7 cellular contexts compared by ENCODE assay signal in the genomic region with DNA sequence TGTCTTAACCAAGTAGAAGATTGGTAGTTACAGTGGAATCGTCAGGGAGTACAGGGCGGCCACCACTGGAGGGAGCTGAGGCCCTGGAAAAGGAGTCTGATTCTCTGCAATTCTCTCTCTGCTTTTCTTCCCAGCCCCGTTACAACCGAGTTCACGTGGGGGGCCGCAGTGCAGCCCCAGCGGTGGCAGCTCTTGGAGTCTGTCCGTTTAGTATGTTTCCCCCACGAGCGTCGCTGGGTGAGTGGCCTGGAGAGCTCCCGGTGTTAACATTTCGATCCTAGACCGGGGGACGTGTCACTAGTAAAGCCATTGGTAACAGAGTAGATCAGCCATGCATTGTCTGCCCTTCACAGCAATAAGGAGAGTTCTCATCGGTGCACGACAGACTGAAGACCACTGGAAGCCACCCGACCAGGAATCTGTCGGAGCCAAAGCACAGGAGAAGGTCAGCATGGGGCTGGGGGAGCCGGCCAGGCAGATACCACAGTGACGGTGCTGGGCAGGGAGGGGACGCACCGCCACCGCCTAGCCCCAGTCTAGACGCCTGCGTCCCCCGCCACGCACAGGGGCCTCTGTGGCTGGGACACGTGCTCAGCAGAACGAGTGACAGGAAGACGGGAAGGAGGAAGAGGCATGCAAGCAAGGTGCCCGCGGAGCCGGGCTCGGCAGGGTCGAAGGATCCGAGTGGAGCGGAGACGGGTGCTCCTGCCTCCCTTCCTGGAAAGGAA. TPM values are rescaled to one million over a fixed set of nuclear protein-coding genes. Genes with fewer than 3 reads are reported as not detected.
A peak's percentile ranks its signal among the peaks of the same experiment; 100 is the strongest.
DNase-seq lines count a peak whose midpoint lies in the region; ATAC-seq and TF ChIP-seq lines count a peak whose summit lies in the region.

No MANE protein-coding gene starts in this region.

- H3K9me3 Mint-ChIP-seq in brain (peaks cover 0 to 4% (median 0%) of the 10 kb centered on the region in 5 experiments), naive B cell (no peaks in the 10 kb centered on the region)

- ATAC-seq in naive B cell (ENCODE audit: low read depth in 2 of 2) (no peak), HG03469 (IDR thresholded peaks at IDR 0.05; ENCODE audit: unreplicated experiment) (no peak)

- H3K36me3 Mint-ChIP-seq in brain: peaks cover 62% of the 10 kb centered on the region
- peaks cover 8 to 32% of the 10 kb centered on the region in 2 donors for H3K36me3 Mint-ChIP-seq in naive B cell

- no peak overlapping the region for H3K4me3 ChIP-seq in LNCaP clone FGC (ENCODE audit: low read depth, low read length)

- peak; percentile 74 for TF ChIP-seq CTCF in LNCaP clone FGC (IDR thresholded peaks at IDR 0.05; ENCODE audit: control insufficient read depth, extremely low read depth, insufficient read depth)
- peak; percentile 33 to 70 for TF ChIP-seq CTCF in brain (conservative IDR thresholded peaks at IDR 0.05)

- H3K4me1 Mint-ChIP-seq in brain: peaks cover 40% of the 10 kb centered on the region
- peaks cover 23 to 48% (median 41%) of the 10 kb centered on the region in 3 donors for H3K4me1 Mint-ChIP-seq in naive B cell

- H3K27ac Mint-ChIP-seq in brain (peak overlapping the region; percentile 42 to 76 (median 53)), naive B cell (peak overlapping the region in 5 of 6 donors; percentile 47 to 87 (median 72))

- no peak overlapping the region for H3K4me3 Mint-ChIP-seq in brain
- H3K4me3 Mint-ChIP-seq in naive B cell: peak overlapping the region in 3 of 8 donors; percentile 9 to 17 (median 13)

- H3K27me3 Mint-ChIP-seq in brain (peaks cover 4% of the 10 kb centered on the region), naive B cell (no peaks in the 10 kb centered on the region)

- DNase-seq in EH (ENCODE audit: low read depth): peak; percentile 59
- no peak for DNase-seq in LNCaP clone FGC (ENCODE audit: low read depth)
- DNase-seq in naive B cell: no peak
- DNase-seq in HPDE6-E6E7 (ENCODE audit: extremely low spot score): no peak
- DNase-seq in kidney glomerular epithelial cell (lab: John Stamatoyannopoulos, UW): no peak

RNA-seq across cellular contexts. Expression of gene SLC16A3, which starts 15.7 kb away (rescaled TPM):
- polyA plus RNA-seq in brain (ENCODE audit: insufficient read depth, low read depth, low replicate concordance) (8.7 TPM), naive B cell (ENCODE audit: low read depth in 6 of 6) (1 to 10 TPM; 1.9 to 3.6 (median 1.9) TPM)

RNA-seq across cellular contexts. Expression of gene CSNK1D, which starts 28.9 kb away (rescaled TPM):
- 62.3 TPM for polyA plus RNA-seq in brain (ENCODE audit: insufficient read depth, low read depth, low replicate concordance)
- 10 to 100 TPM; 27.7 to 78.6 (median 63.4) TPM for polyA plus RNA-seq in naive B cell (ENCODE audit: low read depth in 6 of 6)

RNA-seq across cellular contexts. Expression of gene CCDC57, which starts 31.9 kb away (rescaled TPM):
- 15.6 TPM for polyA plus RNA-seq in brain (ENCODE audit: insufficient read depth, low read depth, low replicate concordance)
- 10 to 100 TPM; 15.9 to 31.8 (median 26.5) TPM for polyA plus RNA-seq in naive B cell (ENCODE audit: low read depth in 6 of 6)
